ENCODE assay signal across 12 cellular contexts in genomic region chr3:175121225-175121624, GRCh38.
DNase-seq lines count a peak whose midpoint lies in the region; ATAC-seq and TF ChIP-seq lines count a peak whose summit lies in the region.
"Had no signal": no experiment of that assay in that cellular context is flagged by ENCODE, and none has a peak within 500 bp of the region (broad histone marks: within the 10 kb centered on the region; RNA-seq: fewer than 3 reads in every experiment).

No MANE protein-coding gene starts in this region.

- no peaks in the 10 kb centered on the region for H3K9me3 ChIP-seq in RWPE2 (ENCODE audit: severe bottlenecking)
- H3K9me3 ChIP-seq in iPS DF 6.9 (ENCODE audit: control insufficient read depth, insufficient read depth, low read length): no peaks in the 10 kb centered on the region

- H3K27ac ChIP-seq in RWPE2 (ENCODE audit: poor library complexity, severe bottlenecking) (no peak overlapping the region), iPS DF 6.9 (ENCODE audit: low read length) (no peak overlapping the region)

- no peak for DNase-seq in AG09309 (ENCODE audit: low read depth)
- no peak for DNase-seq in RWPE2 (ENCODE audit: low spot score)
- peak; percentile 22 for DNase-seq in iPS DF 6.9 (ENCODE audit: low read depth, low spot score)
- no peak for DNase-seq in stimulated activated CD4-positive, alpha-beta T cell treated with anti-CD3 and anti-CD28 coated beads, Interleukin-15, amount 100 ng/mL, for 24 hours
- DNase-seq in germinal center (ENCODE audit: low spot score): no peak
- DNase-seq: GDM1, NCI-H1417 had no signal

- WGBS in iPS DF 6.9 (ENCODE audit: insufficient coverage, insufficient read length): no CpG with 5 or more reads among the region's 2 CpGs

- TF ChIP-seq CTCF in AG09309 (IDR thresholded peaks at IDR 0.05; ENCODE audit: control insufficient read depth, insufficient read depth, low read depth, low read length, missing control alignments): peak; percentile 29
- peak; percentile 35; the same call in 1 of the 2 replicates for TF ChIP-seq CTCF in GM12874 (IDR thresholded peaks at IDR 0.05; ENCODE audit: insufficient read depth, low read depth, low read length)
- TF ChIP-seq CTCF in RWPE2 (IDR thresholded peaks at IDR 0.05; ENCODE audit: poor library complexity, severe bottlenecking): peak; percentile 31

- no peaks in the 10 kb centered on the region for H3K27me3 ChIP-seq in RWPE2 (ENCODE audit: insufficient read depth, poor library complexity, severe bottlenecking)
- H3K27me3 ChIP-seq in iPS DF 6.9 (ENCODE audit: control insufficient read depth, insufficient read depth, low read length): no peaks in the 10 kb centered on the region

- no peak for ATAC-seq in RWPE2 (ENCODE audit: low read depth)
- ATAC-seq in GM21423 (IDR thresholded peaks at IDR 0.05; ENCODE audit: unreplicated experiment): no peak
- ATAC-seq in GM19351 (IDR thresholded peaks at IDR 0.05; ENCODE audit: unreplicated experiment): no peak
- ATAC-seq: activated T-cell treated with anti-CD3 and anti-CD28 coated beads, Interleukin-2, amount 50 U/mL, for 72 hours; sciatic nerve had no signal

- H3K36me3 ChIP-seq in RWPE2 (ENCODE audit: low read depth) (no peaks in the 10 kb centered on the region), iPS DF 6.9 (ENCODE audit: control insufficient read depth, insufficient read depth, low read length) (no peaks in the 10 kb centered on the region)

- H3K4me3 ChIP-seq in AG09309 (ENCODE audit: control insufficient read depth, low read depth, low read length) (no peak overlapping the region), RWPE2 (ENCODE audit: severe bottlenecking) (no peak overlapping the region), iPS DF 6.9 (ENCODE audit: low read length) (no peak overlapping the region)

- H3K4me1 ChIP-seq in RWPE2 (ENCODE audit: insufficient read depth, poor library complexity, severe bottlenecking) (no peaks in the 10 kb centered on the region), iPS DF 6.9 (ENCODE audit: control insufficient read depth, insufficient read depth, low read length) (no peaks in the 10 kb centered on the region)
